Comparison of ENCODE assay signal across 25 cellular contexts in the genomic region with DNA sequence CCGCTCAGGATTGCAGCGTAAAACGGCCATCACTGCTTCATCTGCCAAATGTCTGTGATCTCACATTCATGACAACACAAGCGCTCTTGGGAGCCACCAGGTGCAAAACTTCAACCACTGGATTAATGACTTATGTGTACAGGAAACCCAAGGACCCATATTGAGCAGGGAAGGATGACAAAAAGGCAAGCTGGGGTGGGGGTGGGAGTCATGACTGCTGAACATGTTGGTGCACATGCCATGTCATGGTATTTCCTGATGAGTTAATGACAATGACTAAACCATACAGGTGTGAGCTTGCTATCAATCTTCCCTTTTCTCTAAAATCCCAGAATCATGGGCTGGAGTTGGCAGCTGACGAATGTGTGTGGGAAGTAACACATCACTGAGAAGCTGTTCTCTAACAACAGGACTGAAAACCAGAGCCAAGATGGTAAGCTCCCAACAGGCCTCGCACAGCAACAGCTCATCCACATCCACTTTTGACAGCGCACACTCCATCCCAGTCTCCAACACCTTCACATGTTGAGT. TPM values are rescaled to one million over a fixed set of nuclear protein-coding genes. Genes with fewer than 3 reads are reported as not detected.
DNase-seq lines count a peak whose midpoint lies in the region; ATAC-seq and TF ChIP-seq lines count a peak whose summit lies in the region.
"Had no signal": no experiment of that assay in that cellular context is flagged by ENCODE, and none has a peak within 500 bp of the region (broad histone marks: within the 10 kb centered on the region; RNA-seq: fewer than 3 reads in every experiment).

No MANE protein-coding gene starts in this region.

- no peak for TF ChIP-seq CTCF in lower leg skin (IDR thresholded peaks at IDR 0.05)

- peak; percentile 3 for DNase-seq in Daoy (ENCODE audit: low read depth)
- DNase-seq in M059J (ENCODE audit: low read depth), result peak; percentile 15
- peak; percentile 33 for DNase-seq in sciatic nerve (ENCODE audit: low spot score)
- no peak for DNase-seq in stimulated activated CD4-positive, alpha-beta T cell treated with anti-CD3 and anti-CD28 coated beads, Interleukin-4, amount 100 ng/mL, for 24 hours
- DNase-seq in lower leg skin (ENCODE audit: low spot score in 2 of 2), result no peak
- DNase-seq: activated CD4-positive, alpha-beta T cell treated with anti-CD3 and anti-CD28 coated beads for 48 hours; activated naive CD4-positive, alpha-beta T cell; activated T-cell treated with anti-CD3 and anti-CD28 coated beads, Interleukin-2, amount 50 U/mL, for 48 hours; CD4-positive, alpha-beta T cell; colonic mucosa; DMS 273 treated with DMSO at 0.1 percent for 48 hours; effector memory CD8-positive, alpha-beta T cell; GDM1; HCEC 1CT; islet precursor cell; NCI-H1436; NCI-H2107; stimulated activated CD4-positive, alpha-beta T cell treated with anti-CD3 and anti-CD28 coated beads, Interleukin-1b, Interleukin-23, amount 100 ng/mL, for 48 hours; T-helper 2 cell had no signal

- ATAC-seq in esophagus mucosa (peak; percentile 83), sciatic nerve (no peak), GM19035 (IDR thresholded peaks at IDR 0.05; ENCODE audit: unreplicated experiment) (no peak)
- ATAC-seq: effector memory CD8-positive, alpha-beta T cell; SK-N-SH treated with all-trans-retinoic acid at 6 μM for 48 hours; stimulated activated memory B cell treated with anti-CD40 and anti-IgM and Interleukin-4, amounts not matched to agents 10 μg/mL and 1 μg/mL and 100 μg/mL, for 72 hours had no signal

- H3K4me3 ChIP-seq in lower leg skin (ENCODE audit: low read depth, poor library complexity, severe bottlenecking), result no peak overlapping the region
- H3K4me3 ChIP-seq: colonic mucosa, prostate gland, skin epidermis had no signal

- intact Hi-C loops in sciatic nerve (cut with DNase I), result no loop called here
- intact Hi-C loops in lower leg skin (cut with DNase I; ENCODE audit: low total_unique reads), result no loop called here

- WGBS in lower leg skin, 2 donors, result 58 to 70% methylated on average over 7 of the region's 7 CpGs

- no peak for TF ChIP-seq POLR2A in lower leg skin (IDR thresholded peaks at IDR 0.05)

RNA-seq across cellular contexts. Expression of gene SH2D5, which starts 3.1 kb away (rescaled TPM):
- 1.3 and 2.2 TPM in 2 replicates for total RNA-seq in Daoy (2014; rRNA removed; shearing (Covaris generic))
- 1.1 and 2.1 TPM in 2 replicates for total RNA-seq in M059J (2014; rRNA removed; shearing (Covaris generic))
- total RNA-seq in esophagus mucosa, result 0.64 TPM
- not detected for total RNA-seq in sciatic nerve
- total RNA-seq in lower leg skin, result 1 to 10 TPM in 1 of 4 donors, under 1 TPM in 3; 0.11 to 1.0 (median 0.18) TPM

RNA-seq across cellular contexts. Expression of gene KIF17, which starts 17.8 kb away (rescaled TPM):
- total RNA-seq in Daoy (2014; rRNA removed; shearing (Covaris generic)), result 0.06 TPM in 1 of 2 replicates, not detected in the other
- total RNA-seq in M059J (2014; rRNA removed; shearing (Covaris generic)), result 0.59 and 0.86 TPM in 2 replicates
- total RNA-seq in esophagus mucosa (0.60 TPM), sciatic nerve (2.4 TPM), lower leg skin (1 to 10 TPM in 3 of 4 donors, under 1 TPM in 1; 0.30 to 5.7 (median 2.2) TPM)
- total RNA-seq: CD4-positive, alpha-beta T cell had no signal

RNA-seq across cellular contexts. Expression of gene HP1BP3, which starts 51.5 kb away (rescaled TPM):
- 143 and 153 TPM in 2 replicates for total RNA-seq in Daoy (2014; rRNA removed; shearing (Covaris generic))
- 213 and 371 TPM in 2 replicates for total RNA-seq in M059J (2014; rRNA removed; shearing (Covaris generic))
- total RNA-seq in esophagus mucosa (147 TPM), sciatic nerve (284 TPM), lower leg skin (100 to 1,000 TPM; 154 to 242 (median 190) TPM)

Comparison
In these comparisons a context has a peak if more than half of its experiments do, and no peak if none do; other contexts are left out.
1. DNase-seq: peak in Daoy (single experiment), M059J (single experiment) and sciatic nerve (single experiment); none in stimulated activated CD4-positive, alpha-beta T cell treated with anti-CD3 and anti-CD28 coated beads, Interleukin-4, amount 100 ng/mL, for 24 hours (single experiment) and lower leg skin (0 of 2).